ENCODE assay signal across 27 cellular contexts in the genomic region with DNA sequence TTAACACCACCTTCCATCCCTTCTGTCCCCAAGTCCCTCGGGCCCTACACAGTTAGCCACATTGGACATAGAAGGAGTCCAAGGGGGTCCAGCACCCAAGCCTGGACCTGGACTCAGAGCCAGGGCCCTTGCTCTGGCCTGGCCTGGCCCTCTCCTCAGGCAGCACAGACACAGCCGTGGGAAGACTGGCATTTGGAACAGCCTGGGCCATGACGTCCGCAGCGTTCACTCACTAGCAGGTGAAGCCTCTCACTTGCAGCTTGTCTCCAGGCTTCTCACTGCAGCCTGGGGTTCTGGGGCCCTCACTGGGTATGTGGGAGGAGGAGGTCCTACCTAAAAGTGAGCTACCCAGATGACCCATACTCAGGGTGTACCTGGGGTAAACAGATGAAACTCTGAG. TPM values are rescaled to one million over a fixed set of nuclear protein-coding genes. Genes with fewer than 3 reads are reported as not detected.
"Had no signal": no experiment of that assay in that cellular context is flagged by ENCODE, and none has a peak within 500 bp of the region (broad histone marks: within the 10 kb centered on the region; RNA-seq: fewer than 3 reads in every experiment).

No MANE protein-coding gene starts in this region.

- H3K36me3 Mint-ChIP-seq: naive thymus-derived CD8-positive, alpha-beta T cell had no signal

- ATAC-seq: naive thymus-derived CD8-positive, alpha-beta T cell; right lobe of liver; stimulated activated memory B cell treated with anti-CD40 and anti-IgM and Interleukin-4, amounts not matched to agents 10 μg/mL and 1 μg/mL and 100 μg/mL, for 72 hours; stimulated activated naive CD8-positive, alpha-beta T cell treated with anti-CD3 and anti-CD28 coated beads, Interleukin-15, amount 100 ng/mL, for 72 hours had no signal

- H3K36me3 ChIP-seq: neutrophil, right lobe of liver had no signal

- H3K4me3 Mint-ChIP-seq: immature natural killer cell; naive thymus-derived CD8-positive, alpha-beta T cell; nephron; neural crest cell; stimulated activated memory B cell treated with anti-CD40 and anti-IgM and Interleukin-4, amounts not matched to agents 10 μg/mL and 1 μg/mL and 100 μg/mL, for 72 hours; stimulated activated naive CD8-positive, alpha-beta T cell treated with anti-CD3 and anti-CD28 coated beads, Interleukin-15, amount 100 ng/mL, for 72 hours had no signal

- H3K4me2 ChIP-seq: smooth muscle cell had no signal

- H3K27me3 ChIP-seq: neutrophil, right atrium auricular region, right lobe of liver, tibial nerve, upper lobe of left lung, vagina had no signal

- H3K4me1 ChIP-seq: right lobe of liver, vagina had no signal

- H3K9me3 ChIP-seq: lower lobe of right lung, neutrophil, right atrium auricular region, right lobe of liver, upper lobe of left lung, vagina had no signal

- H3K4me3 ChIP-seq: lower lobe of right lung, right atrium auricular region, right lobe of liver, smooth muscle cell, tibial nerve, upper lobe of left lung, vagina had no signal

- H3K27ac ChIP-seq: neutrophil, right atrium auricular region, right lobe of liver, vagina had no signal

- H3K4me1 Mint-ChIP-seq: immature natural killer cell; stimulated activated memory B cell treated with anti-CD40 and anti-IgM and Interleukin-4, amounts not matched to agents 10 μg/mL and 1 μg/mL and 100 μg/mL, for 72 hours; stimulated activated naive CD8-positive, alpha-beta T cell treated with anti-CD3 and anti-CD28 coated beads, Interleukin-15, amount 100 ng/mL, for 72 hours had no signal

- H3K27ac Mint-ChIP-seq: immature natural killer cell; nephron; progenitor cell of endocrine pancreas; stimulated activated memory B cell treated with anti-CD40 and anti-IgM and Interleukin-4, amounts not matched to agents 10 μg/mL and 1 μg/mL and 100 μg/mL, for 72 hours; stimulated activated naive CD8-positive, alpha-beta T cell treated with anti-CD3 and anti-CD28 coated beads, Interleukin-15, amount 100 ng/mL, for 72 hours had no signal

- DNase-seq: hypothalamus; immature natural killer cell; kidney; lower lobe of right lung; mammary epithelial cell; mesenchymal stem cell; naive thymus-derived CD8-positive, alpha-beta T cell; occipital lobe; right lobe of liver; stimulated activated CD4-positive, alpha-beta T cell treated with anti-CD3 and anti-CD28 coated beads, Interleukin-1b, Interleukin-23, amount 100 ng/mL, for 48 hours; stimulated activated CD4-positive, alpha-beta T cell treated with anti-CD3 and anti-CD28 coated beads, Interleukin-2, amount 100 ng/mL, for 48 hours; stimulated activated CD4-positive, alpha-beta T cell treated with anti-CD3 and anti-CD28 coated beads, Interleukin-4, amount 100 ng/mL, for 4 hours; stimulated activated CD8-positive, alpha-beta memory T cell treated with anti-CD3 and anti-CD28 coated beads, Interleukin-4, amount 100 ng/mL, for 48 hours; stimulated activated naive CD4-positive, alpha-beta T cell treated with Interleukin-2 at 50 U/mL for 16 hours; stimulated activated naive CD8-positive, alpha-beta T cell treated with anti-CD3 and anti-CD28 coated beads, Interleukin-15, amount 100 ng/mL, for 72 hours; substantia nigra; upper lobe of left lung had no signal

- H3K9me3 Mint-ChIP-seq: immature natural killer cell; neural crest cell; stimulated activated naive CD8-positive, alpha-beta T cell treated with anti-CD3 and anti-CD28 coated beads, Interleukin-15, amount 100 ng/mL, for 72 hours had no signal

- H3K27me3 Mint-ChIP-seq: naive thymus-derived CD8-positive, alpha-beta T cell; stimulated activated naive CD8-positive, alpha-beta T cell treated with anti-CD3 and anti-CD28 coated beads, Interleukin-15, amount 100 ng/mL, for 72 hours had no signal

- FAIRE-seq: islet of Langerhans, kidney had no signal

RNA-seq across cellular contexts. Expression of a gene that starts 33.7 kb away (rescaled TPM):
- polyA plus RNA-seq: naive thymus-derived CD8-positive, alpha-beta T cell had no signal
